ENCODE assay signal across 8 cellular contexts in genomic region chr1:203351037-203351625, GRCh38. TPM values are rescaled to one million over a fixed set of nuclear protein-coding genes. Genes with fewer than 3 reads are reported as not detected.
DNase-seq lines count a peak whose midpoint lies in the region; ATAC-seq, FAIRE-seq and TF ChIP-seq lines count a peak whose summit lies in the region.

TSS of gene FMOD (minus strand) at chr1:203351122. CDS start at chr1:203348270, 2,852 bp downstream.

- H3K4me1 ChIP-seq in esophagus muscularis mucosa: peaks cover 0 to 46% (median 39%) of the 10 kb centered on the region in 4 donors

- peak within 1 kb of the TSS; percentile 53 to 68 (median 62) for H3K27ac ChIP-seq in esophagus muscularis mucosa (replicated peaks in 1 of 4)

- no peak for TF ChIP-seq POLR2A in esophagus muscularis mucosa (IDR thresholded peaks at IDR 0.05; ENCODE audit: low read depth)
- TF ChIP-seq POLR2A in GM12892 (IDR thresholded peaks at IDR 0.05; ENCODE audit: low read depth, low read length): no peak

- no peak for TF ChIP-seq EP300 in esophagus muscularis mucosa (IDR thresholded peaks at IDR 0.05)

- no peaks in the 10 kb centered on the region for H3K36me3 Mint-ChIP-seq in natural killer cell

- no peak for FAIRE-seq in GM12892 (lab: Jason Lieb, UNC)

- H3K27me3 Mint-ChIP-seq in natural killer cell (ENCODE audit: low read depth in 2 of 2): peaks cover 45 to 55% of the 10 kb centered on the region in 2 donors

- no peaks in the 10 kb centered on the region for H3K27me3 ChIP-seq in esophagus muscularis mucosa

- H3K4me3 ChIP-seq in esophagus muscularis mucosa: peak within 1 kb of the TSS; percentile 36 to 52 (median 39)

- intact Hi-C loops in esophagus muscularis mucosa (cut with DNase I): no loop called here
- intact Hi-C loops in natural killer cell (cut with micrococcal nuclease): no loop called here

- 29% methylated on average over 14 of the region's 17 CpGs for WGBS in esophagus muscularis mucosa

- peak within 1 kb of the TSS; percentile 51 for H3K4me3 Mint-ChIP-seq in natural killer cell

- no peaks in the 10 kb centered on the region for H3K9me3 ChIP-seq in esophagus muscularis mucosa

- H3K9me3 Mint-ChIP-seq in natural killer cell: no peaks in the 10 kb centered on the region

- TF ChIP-seq CTCF in esophagus muscularis mucosa (IDR thresholded peaks at IDR 0.05) (no peak), natural killer cell (IDR thresholded peaks at IDR 0.05) (no peak)

- H3K27ac Mint-ChIP-seq in natural killer cell: peak within 1 kb of the TSS in 1 of 2 donors; percentile 31

- H3K36me3 ChIP-seq in esophagus muscularis mucosa: peaks cover 0 to 10% (median 0%) of the 10 kb centered on the region in 4 donors

- DNase-seq in AG20443 (ENCODE audit: low spot score) (peak; percentile 87), LHCN-M2 (ENCODE audit: low read depth) (peak; percentile 59), esophagus muscularis mucosa (ENCODE audit: extremely low spot score) (no peak), natural killer cell (no peak), GM12892 (ENCODE audit: insufficient read length) (no peak), COLO668 (lab: John Stamatoyannopoulos, UW; ENCODE audit: unreplicated experiment) (no peak), superior temporal gyrus (ENCODE audit: extremely low spot score) (no peak), COR-L47 (lab: John Stamatoyannopoulos, UW) (no peak)

- peaks cover 11% of the 10 kb centered on the region in 2 donors for H3K4me1 Mint-ChIP-seq in natural killer cell

- ATAC-seq in natural killer cell: peak in 2 of 3 donors; percentile 26 to 62

RNA-seq across cellular contexts. Expression of gene FMOD, which starts in this region (rescaled TPM):
- total RNA-seq in LHCN-M2 (2014; rRNA removed) (3.0 and 3.1 TPM in 2 replicates), esophagus muscularis mucosa (10 to 100 TPM; 24.5 to 36.8 (median 33.8) TPM), natural killer cell (not detected)
- 2.8 TPM for polyA plus RNA-seq in LHCN-M2 (2012)
- 0.13 TPM for polyA plus RNA-seq in GM12892 (2012; ENCODE audit: missing spikeins)

Comparison
In these comparisons a context has a peak if more than half of its experiments do, and no peak if none do; other contexts are left out.
1. Peak in ATAC-seq in natural killer cell; RNA of the gene not detected or under 1 TPM.
2. DNase-seq: peak in AG20443 (single experiment) and LHCN-M2 (single experiment); none in esophagus muscularis mucosa (single experiment), natural killer cell (single experiment), GM12892 (single experiment), COLO668 (single experiment), superior temporal gyrus (single experiment) and COR-L47 (single experiment).